21 cellular contexts compared by ENCODE assay signal in genomic region chr13:44107357-44108121, GRCh38.
DNase-seq lines count a peak whose midpoint lies in the region; ATAC-seq and TF ChIP-seq lines count a peak whose summit lies in the region.
"Had no signal": no experiment of that assay in that cellular context is flagged by ENCODE, and none has a peak within 500 bp of the region (broad histone marks: within the 10 kb centered on the region; RNA-seq: fewer than 3 reads in every experiment).

No MANE protein-coding gene starts in this region.

- no peak overlapping the region for H3K4me2 ChIP-seq in mesendoderm (ENCODE audit: low read length)
- H3K4me2 ChIP-seq: SK-N-SH had no signal

- H3K4me3 ChIP-seq in heart right ventricle = no peak overlapping the region
- no peak overlapping the region for H3K4me3 ChIP-seq in mesendoderm (ENCODE audit: low read length)
- no peak overlapping the region for H3K4me3 ChIP-seq in transverse colon
- no peak overlapping the region for H3K4me3 ChIP-seq in thyroid gland (replicated peaks in 1 of 3)
- H3K4me3 ChIP-seq: esophagus squamous epithelium had no signal

- H3K36me3 ChIP-seq in heart right ventricle (no peaks in the 10 kb centered on the region), mesendoderm (ENCODE audit: control insufficient read depth, insufficient read depth, low read length) (no peaks in the 10 kb centered on the region), transverse colon (no peaks in the 10 kb centered on the region), thyroid gland (no peaks in the 10 kb centered on the region)
- H3K36me3 ChIP-seq: BE2C, esophagus squamous epithelium had no signal

- H3K4me1 Mint-ChIP-seq in nephron progenitor cell = peaks cover 10% of the 10 kb centered on the region
- H3K4me1 Mint-ChIP-seq: activated CD4-positive, alpha-beta T cell treated with anti-CD3 and anti-CD28 coated beads, Interleukin-2, amount 10 ng/mL, durations not matched to agents 24 days and 14 days; neural crest cell had no signal

- TF ChIP-seq CTCF in heart right ventricle (IDR thresholded peaks at IDR 0.05) (no peak), transverse colon (IDR thresholded peaks at IDR 0.05) (no peak), nephron progenitor cell (IDR thresholded peaks at IDR 0.05) (no peak), thyroid gland (IDR thresholded peaks at IDR 0.05) (no peak)

- H4K5ac ChIP-seq in mesendoderm (ENCODE audit: low read length) = no peak overlapping the region

- ATAC-seq in heart right ventricle (peak in 1 of 8 donors; percentile 6), esophagus mucosa (peak; percentile 35)
- ATAC-seq: activated naive CD4-positive, alpha-beta T cell treated with anti-CD3 and anti-CD28 coated beads, Interleukin-2, amount 50 U/mL, for 72 hours had no signal

- DNase-seq in heart right ventricle (no peak), cardiac septum (ENCODE audit: low spot score) (no peak), mesendoderm (no peak), transverse colon (no peak), ecto neural progenitor cell (ENCODE audit: low spot score) (no peak), nephron progenitor cell (no peak), thyroid gland (no peak)
- DNase-seq: BE2C; cerebellar nuclear complex; effector CD8-positive, alpha-beta T cell; esophagus squamous epithelium; NCI-H2081 treated with DMSO at 0.1 percent for 48 hours; NCI-H510A; NK-92 treated with Interleukin-12 subunit alpha and Interleukin-12 subunit beta, amount 100 ng/mL, for 24 hours; SK-N-SH; T-helper 2 cell had no signal

- H3K27ac ChIP-seq in heart right ventricle = peak overlapping the region; percentile 38 to 80 (median 72)
- H3K27ac ChIP-seq in mesendoderm (ENCODE audit: low read depth, low read length) = no peak overlapping the region
- peak overlapping the region; percentile 75 to 84 (median 78) for H3K27ac ChIP-seq in transverse colon
- H3K27ac ChIP-seq in thyroid gland = peak overlapping the region in 1 of 3 donors; percentile 59
- H3K27ac ChIP-seq: VCaP had no signal

- H3K9me3 Mint-ChIP-seq in nephron progenitor cell = peaks cover 16% of the 10 kb centered on the region
- H3K9me3 Mint-ChIP-seq: activated CD4-positive, alpha-beta T cell treated with anti-CD3 and anti-CD28 coated beads, Interleukin-2, amount 10 ng/mL, durations not matched to agents 24 days and 14 days; neural crest cell had no signal

- no peak overlapping the region for H3K27ac Mint-ChIP-seq in nephron progenitor cell
- H3K27ac Mint-ChIP-seq: activated CD4-positive, alpha-beta T cell treated with anti-CD3 and anti-CD28 coated beads, Interleukin-2, amount 10 ng/mL, durations not matched to agents 24 days and 14 days; activated naive CD4-positive, alpha-beta T cell treated with anti-CD3 and anti-CD28 coated beads, Interleukin-2, amount 50 U/mL, for 72 hours had no signal

- H2AK5ac ChIP-seq in mesendoderm (ENCODE audit: low read length) = no peak overlapping the region

- peak overlapping the region; percentile 39 for H3K4ac ChIP-seq in mesendoderm (ENCODE audit: low read depth, low read length)

- TF ChIP-seq POLR2A in transverse colon (IDR thresholded peaks at IDR 0.05) (no peak), thyroid gland (IDR thresholded peaks at IDR 0.05) (no peak)

- H2BK120ac ChIP-seq in mesendoderm (ENCODE audit: low read depth, low read length) = no peak overlapping the region

- no peak overlapping the region for H4K8ac ChIP-seq in mesendoderm (ENCODE audit: low read depth, low read length)

- intact Hi-C loops in heart right ventricle (cut with DNase I) (loop anchor here in 5 of 10 donors (2.0 to 10.0 kb wide), 7 partner anchors 50 to 330 kb away; no protein-coding TSS in a partner anchor), cardiac septum (cut with DNase I) (loop anchor here (2.0 to 10.0 kb wide), 2 partner anchors 53 to 329 kb away; no protein-coding TSS in a partner anchor), transverse colon (cut with DNase I; ENCODE audit: low total_unique reads) (no loop called here), thyroid gland (cut with DNase I) (no loop called here)

- H3K4me1 ChIP-seq in heart right ventricle (peaks cover 14 to 80% (median 42%) of the 10 kb centered on the region in 9 donors), mesendoderm (ENCODE audit: control insufficient read depth, low read depth, low read length) (peaks cover 2% of the 10 kb centered on the region), transverse colon (peaks cover 16 to 79% (median 53%) of the 10 kb centered on the region in 4 donors), thyroid gland (peaks cover 43 to 48% of the 10 kb centered on the region in 2 donors)
- H3K4me1 ChIP-seq: BE2C had no signal

- no peak overlapping the region for H3K4me3 Mint-ChIP-seq in nephron progenitor cell
- H3K4me3 Mint-ChIP-seq: activated CD4-positive, alpha-beta T cell treated with anti-CD3 and anti-CD28 coated beads, Interleukin-2, amount 10 ng/mL, durations not matched to agents 24 days and 14 days; neural crest cell had no signal

- no peaks in the 10 kb centered on the region for H3K79me1 ChIP-seq in mesendoderm (ENCODE audit: low read length)

- peaks cover 12% of the 10 kb centered on the region for H3K27me3 Mint-ChIP-seq in nephron progenitor cell (ENCODE audit: low read depth, poor library complexity)

- no peak for TF ChIP-seq EP300 in transverse colon (IDR thresholded peaks at IDR 0.05; ENCODE audit: low read depth)

- H3K18ac ChIP-seq in mesendoderm (ENCODE audit: low read length) = no peak overlapping the region

- in situ Hi-C loops in transverse colon (cut with MboI; ENCODE audit: low pct_ligation_motif_present in 1 of 4, low pct_unique_long_range_greater_than_20kb in 1 of 4, low sequenced_read_pairs in 3 of 4) = no loop called here

- no peak overlapping the region for H3K9ac ChIP-seq in mesendoderm (ENCODE audit: low read length)
- H3K9ac ChIP-seq: SK-N-SH had no signal

- no peak overlapping the region for H3K23ac ChIP-seq in mesendoderm (ENCODE audit: low read length)

- H2BK5ac ChIP-seq in mesendoderm (ENCODE audit: low read length) = no peak overlapping the region

- peaks cover 4% of the 10 kb centered on the region for H3K36me3 Mint-ChIP-seq in nephron progenitor cell (ENCODE audit: low read depth)

- H3K56ac ChIP-seq in mesendoderm (ENCODE audit: low read length) = no peak overlapping the region

- peaks cover 0 to 1% (median 0%) of the 10 kb centered on the region in 11 donors for H3K9me3 ChIP-seq in heart right ventricle
- H3K9me3 ChIP-seq in transverse colon = no peaks in the 10 kb centered on the region
- H3K9me3 ChIP-seq in thyroid gland = no peaks in the 10 kb centered on the region
- H3K9me3 ChIP-seq: BE2C, esophagus squamous epithelium, SK-N-SH had no signal

- H2BK15ac ChIP-seq in mesendoderm (replicated peaks; ENCODE audit: low read depth) = no peak overlapping the region

- 71 to 74% methylated on average over 10 of the region's 10 CpGs for WGBS in heart right ventricle, 2 donors
- WGBS in mesendoderm (ENCODE audit: extremely low coverage, insufficient coverage, low lambda C conversion rate) = no CpG with 5 or more reads among the region's 10 CpGs
- 57 to 67% methylated on average over 5 to 10 of the region's 10 CpGs for WGBS in transverse colon (ENCODE audit: low coverage in 1 of 2), 2 donors
- 66 to 77% methylated on average over 7 to 10 of the region's 10 CpGs for WGBS in thyroid gland, 2 donors

- H3K27me3 ChIP-seq in heart right ventricle (no peaks in the 10 kb centered on the region), mesendoderm (ENCODE audit: insufficient read depth, low read length, poor library complexity) (no peaks in the 10 kb centered on the region), transverse colon (no peaks in the 10 kb centered on the region), thyroid gland (no peaks in the 10 kb centered on the region)
- H3K27me3 ChIP-seq: BE2C, esophagus squamous epithelium had no signal

- no peaks in the 10 kb centered on the region for H3K79me2 ChIP-seq in mesendoderm (ENCODE audit: control insufficient read depth, insufficient read depth, low read length)
